8 cellular contexts compared by ENCODE assay signal in the genomic region with DNA sequence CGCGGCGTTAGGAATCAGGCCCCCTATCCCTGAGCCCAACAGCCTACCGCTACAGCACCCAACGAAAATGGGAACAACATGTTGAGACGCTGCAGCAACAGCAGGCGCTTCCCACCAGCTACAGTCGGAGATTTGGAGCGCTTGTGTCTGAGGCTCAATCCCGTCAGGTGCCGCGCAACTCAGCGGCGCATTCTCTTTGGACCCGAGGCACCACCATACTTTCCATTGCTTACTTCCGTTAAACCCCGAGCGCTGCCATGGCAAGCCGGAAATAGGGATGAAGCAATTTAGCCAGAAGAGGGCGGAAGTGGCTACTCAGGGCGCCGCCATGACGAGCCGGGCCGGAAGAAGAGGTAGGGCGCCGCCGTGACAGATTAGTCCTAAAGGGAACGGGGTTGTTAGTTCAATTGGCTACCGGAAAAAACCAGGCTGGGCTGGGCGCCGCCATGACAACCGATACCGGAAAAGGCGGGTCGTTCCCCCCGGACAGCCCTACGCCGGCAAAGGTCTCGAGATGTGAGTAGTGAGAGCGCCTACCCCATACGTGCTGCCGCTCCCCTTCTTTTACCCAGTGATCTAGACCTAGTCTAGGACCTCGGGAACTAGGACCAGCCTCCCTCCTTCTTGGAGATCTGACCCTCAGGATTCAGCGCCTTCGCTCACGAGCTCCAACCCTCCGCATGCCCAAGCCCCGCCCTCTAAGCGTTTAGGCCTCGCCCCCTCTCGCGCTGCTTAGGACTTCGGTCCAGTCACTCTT. TPM values are rescaled to one million over a fixed set of nuclear protein-coding genes. Genes with fewer than 3 reads are reported as not detected.
DNase-seq lines count a peak whose midpoint lies in the region; ATAC-seq and TF ChIP-seq lines count a peak whose summit lies in the region.

A gene with protein sequence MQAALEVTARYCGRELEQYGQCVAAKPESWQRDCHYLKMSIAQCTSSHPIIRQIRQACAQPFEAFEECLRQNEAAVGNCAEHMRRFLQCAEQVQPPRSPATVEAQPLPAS (plus strand): TSS at position 476 of the 757 bp plus-strand sequence. CDS start 39 bp downstream, at position 515.

- H3K27me3 ChIP-seq in smooth muscle cell (ENCODE audit: low read depth): no peaks in the 10 kb centered on the region

- POLR2A ChIA-PET in AG04449 (lab: Yijun Ruan, JAX): interaction anchor here (0.9 kb wide), 1 partner anchor 143 kb away, joined by 3 read pairs; no protein-coding TSS in a partner anchor
- POLR2A ChIA-PET in activated B cell treated with CpG ODN at 0.5 μM for 24 hours (lab: Charles Lee): interaction anchor here (0.6 to 3.5 kb wide), 10 partner anchors 17 to 124 kb away, joined by 3 to 16 read pairs (median 4); partner anchors contain the start of gene SLC20A1

- no peaks in the 10 kb centered on the region for H3K36me3 ChIP-seq in smooth muscle cell (ENCODE audit: low read depth)

- H3K4me3 Mint-ChIP-seq in activated B cell treated with CpG ODN at 0.5 μM for 24 hours: peak within 1 kb of the TSS; percentile 96

- peaks cover 14% of the 10 kb centered on the region for H3F3A ChIP-seq in smooth muscle cell (ENCODE audit: low read depth)

- peak within 1 kb of the TSS; percentile 93 for H3K27ac ChIP-seq in smooth muscle cell (ENCODE audit: low read depth)

- H3K4me1 ChIP-seq in smooth muscle cell (ENCODE audit: low read depth): peaks cover 9% of the 10 kb centered on the region

- DNase-seq in AG04449 (ENCODE audit: low read depth, low spot score) (no peak), NCI-H226 (peak; percentile 97), activated B cell treated with CpG ODN at 0.5 μM for 24 hours (peak; percentile 84), cardiac fibroblast (ENCODE audit: low read depth in 2 of 2) (peak; percentile 98), iPS-NIHi7 (ENCODE audit: extremely low spot score) (peak; percentile 90), smooth muscle cell (lab: John Stamatoyannopoulos, UW; ENCODE audit: unreplicated experiment) (peak; percentile 71)

- H3K79me2 ChIP-seq in smooth muscle cell (ENCODE audit: low read depth): no peaks in the 10 kb centered on the region

- WGBS in smooth muscle cell (ENCODE audit: low lambda C conversion rate): 2% methylated on average over 51 of the region's 54 CpGs

- H3K27me3 Mint-ChIP-seq in activated B cell treated with CpG ODN at 0.5 μM for 24 hours: no peaks in the 10 kb centered on the region

- H3K4me2 ChIP-seq in smooth muscle cell: peak within 1 kb of the TSS; percentile 95

- H3K4me1 Mint-ChIP-seq in activated B cell treated with CpG ODN at 0.5 μM for 24 hours: peaks cover 35% of the 10 kb centered on the region

- TF ChIP-seq CTCF in AG04449 (IDR thresholded peaks at IDR 0.05; ENCODE audit: insufficient read depth, low read length, missing control alignments): peak; percentile 13
- no peak for TF ChIP-seq CTCF in activated B cell treated with CpG ODN at 0.5 μM for 24 hours (IDR thresholded peaks at IDR 0.05)
- no peak for TF ChIP-seq CTCF in cardiac fibroblast (IDR thresholded peaks at IDR 0.05; ENCODE audit: low read depth, low read length)
- TF ChIP-seq CTCF in smooth muscle cell (IDR thresholded peaks at IDR 0.05; ENCODE audit: borderline replicate concordance, insufficient read depth, poor library complexity, severe bottlenecking): peak; percentile 22

- no peaks in the 10 kb centered on the region for H3K9me3 ChIP-seq in smooth muscle cell (replicated peaks; ENCODE audit: low read depth)

- H3K9ac ChIP-seq in smooth muscle cell (ENCODE audit: low read depth): peak within 1 kb of the TSS; percentile 91

- CTCF ChIA-PET in AG04449 (lab: Yijun Ruan, JAX): interaction anchor here (0.9 to 8.1 kb wide), 17 partner anchors 10 to 696 kb away, joined by 3 to 116 read pairs (median 4); no protein-coding TSS in a partner anchor
- CTCF ChIA-PET in activated B cell treated with CpG ODN at 0.5 μM for 24 hours (lab: Charles Lee): interaction anchor here (0.6 to 2.1 kb wide), 5 partner anchors 16 to 142 kb away, joined by 3 to 8 read pairs (median 5); no protein-coding TSS in a partner anchor

- H3K4me3 ChIP-seq in AG04449 (ENCODE audit: low read depth, low read length): peak within 1 kb of the TSS; percentile 89
- peak within 1 kb of the TSS; percentile 60 to 69 for H3K4me3 ChIP-seq in cardiac fibroblast (replicated peaks in 1 of 2; ENCODE audit: low read depth in 2 of 2, low read length in 2 of 2)
- H3K4me3 ChIP-seq in smooth muscle cell: peak within 1 kb of the TSS; percentile 75

- peak within 1 kb of the TSS; percentile 96 for H3K27ac Mint-ChIP-seq in activated B cell treated with CpG ODN at 0.5 μM for 24 hours

- intact Hi-C loops in activated B cell treated with CpG ODN at 0.5 μM for 24 hours (cut with micrococcal nuclease): loop anchor here (5.0 to 10.0 kb wide), 5 partner anchors 63 to 700 kb away; partner anchors contain the start of genes ANAPC1, SLC20A1, ZC3H6 and ZC3H8

- H3K36me3 Mint-ChIP-seq in activated B cell treated with CpG ODN at 0.5 μM for 24 hours (ENCODE audit: low read depth): peaks cover 30% of the 10 kb centered on the region

- peak within 1 kb of the TSS; percentile 96 for H2AFZ ChIP-seq in smooth muscle cell (ENCODE audit: low read depth)

- H3K9me3 Mint-ChIP-seq in activated B cell treated with CpG ODN at 0.5 μM for 24 hours: no peaks in the 10 kb centered on the region

- ATAC-seq in GM18907 (IDR thresholded peaks at IDR 0.05; ENCODE audit: unreplicated experiment) (peak; percentile 90), HG03139 (IDR thresholded peaks at IDR 0.05; ENCODE audit: unreplicated experiment) (peak; percentile 89), activated B cell treated with CpG ODN at 0.5 μM for 24 hours (ENCODE audit: low read depth) (peak; percentile 85)

- H4K20me1 ChIP-seq in smooth muscle cell (ENCODE audit: low read depth): no peaks in the 10 kb centered on the region

RNA-seq across cellular contexts. Expression of the gene that starts here (rescaled TPM):
- 26.0 and 28.4 TPM in 2 replicates for total RNA-seq in activated B cell treated with CpG ODN at 0.5 μM for 24 hours
- 11.2 and 14.3 TPM in 2 replicates for total RNA-seq in smooth muscle cell
- 56.4 and 67.6 TPM in 2 replicates for polyA plus RNA-seq in smooth muscle cell

Comparison
In these comparisons a context has a peak if more than half of its experiments do, and no peak if none do; other contexts are left out.
1. CTCF ChIP-seq: peak in AG04449 (single experiment) and smooth muscle cell (single experiment); none in activated B cell treated with CpG ODN at 0.5 μM for 24 hours (single experiment) and cardiac fibroblast (single experiment).
2. Peak in every context shown above with its lines, with median percentiles within 50 percentile points of each other: H3K4me3 ChIP-seq and ATAC-seq.